2 cellular contexts compared by ENCODE assay signal in the genomic region with DNA sequence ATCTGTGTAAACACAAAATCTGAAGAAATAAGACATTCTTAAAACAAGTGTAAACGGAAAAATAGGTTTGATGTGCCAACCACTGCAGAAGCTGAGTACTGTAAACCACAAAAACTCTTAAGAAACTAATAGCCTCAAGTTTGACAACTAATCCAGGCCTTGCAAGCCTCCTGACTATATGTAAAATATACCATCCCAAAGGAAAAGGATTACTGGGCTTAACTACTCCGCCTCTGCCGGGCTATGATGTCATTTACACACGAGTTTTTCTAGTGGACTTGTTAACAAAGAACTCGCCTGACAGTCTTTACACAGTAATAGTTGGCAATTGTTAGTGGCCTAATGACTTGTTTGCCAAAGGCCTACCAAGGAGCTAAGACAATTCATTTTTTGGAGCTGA.
TF ChIP-seq lines count a peak whose summit lies in the region.

No MANE protein-coding gene starts in this region.

TF ChIP-seq in GM12878, 131 proteins besides CTCF, POLR2A, EP300 and RAD21:
- TF ChIP-seq HSF1 (IDR thresholded peaks at IDR 0.05; ENCODE audit: low read depth, low read length) (no peak), ZNF207 (IDR thresholded peaks at IDR 0.05; ENCODE audit: borderline replicate concordance) (no peak), ATF7 (IDR thresholded peaks at IDR 0.05; ENCODE audit: low read depth) (peak; percentile 57), PKNOX1 (IDR thresholded peaks at IDR 0.05) (0 out of 2 replicates have a peak, but pooled peaks have one; percentile 5), NR2C1 (IDR thresholded peaks at IDR 0.05) (no peak), MTA3 (IDR thresholded peaks at IDR 0.05; ENCODE audit: borderline replicate concordance, low read length) (no peak), HDAC6 (IDR thresholded peaks at IDR 0.05; ENCODE audit: unreplicated experiment) (no peak), CHD4 (IDR thresholded peaks at IDR 0.05) (no peak), SMAD5 (IDR thresholded peaks at IDR 0.05; ENCODE audit: low read depth) (no peak)

TF ChIP-seq in liver, 16 proteins besides CTCF, POLR2A, EP300 and RAD21:
- TF ChIP-seq NR2F2 (IDR thresholded peaks at IDR 0.05) (no peak), HNF4G (IDR thresholded peaks at IDR 0.05) (no peak), FOXA1 (IDR thresholded peaks at IDR 0.05) (no peak), RXRA (IDR thresholded peaks at IDR 0.05) (peak in 1 of 2 donors; percentile 16), SP1 (IDR thresholded peaks at IDR 0.05) (no peak), YY1 (IDR thresholded peaks at IDR 0.05) (no peak)
- TF ChIP-seq, protein P1, sequence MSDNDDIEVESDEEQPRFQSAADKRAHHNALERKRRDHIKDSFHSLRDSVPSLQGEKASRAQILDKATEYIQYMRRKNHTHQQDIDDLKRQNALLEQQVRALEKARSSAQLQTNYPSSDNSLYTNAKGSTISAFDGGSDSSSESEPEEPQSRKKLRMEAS (IDR thresholded peaks at IDR 0.05): no peak
TF ChIP-seq in liver: peak in this region for 1.
